Comparison of ENCODE assay signal across 17 cellular contexts in the genomic region with DNA sequence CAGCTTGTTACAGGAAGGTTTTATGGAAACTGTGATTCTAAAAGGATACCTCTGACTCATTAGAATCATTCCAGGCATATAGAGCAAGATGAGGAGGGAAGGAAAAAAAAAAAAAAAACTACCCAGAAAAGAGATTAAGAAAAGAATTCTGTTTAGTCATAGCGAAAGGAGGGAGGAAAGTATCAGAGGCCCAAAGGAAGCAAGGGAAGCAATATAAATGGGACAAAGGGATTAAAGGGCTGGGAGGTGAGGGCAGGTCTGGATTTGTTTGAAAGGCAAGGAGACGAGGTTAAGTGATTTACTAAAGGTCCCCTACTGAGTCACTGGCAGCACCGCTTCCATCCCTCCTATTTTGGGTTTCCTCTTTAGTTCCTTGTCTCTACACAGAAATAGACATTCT.
DNase-seq lines count a peak whose midpoint lies in the region; ATAC-seq and FAIRE-seq lines count a peak whose summit lies in the region.
"Had no signal": no experiment of that assay in that cellular context is flagged by ENCODE, and none has a peak within 500 bp of the region (broad histone marks: within the 10 kb centered on the region; RNA-seq: fewer than 3 reads in every experiment).

No MANE protein-coding gene starts in this region.

- H3K27ac ChIP-seq in neuronal stem cell (replicated peaks; ENCODE audit: low read length): no peak overlapping the region
- H3K27ac ChIP-seq: parathyroid adenoma had no signal

- H4K91ac ChIP-seq in neuronal stem cell (ENCODE audit: low read depth, low read length, poor library complexity): no peak overlapping the region

- H2BK5ac ChIP-seq in neuronal stem cell (ENCODE audit: low read length): no peak overlapping the region

- no peaks in the 10 kb centered on the region for H3K27me3 ChIP-seq in neuronal stem cell (ENCODE audit: control insufficient read depth in 3 of 3, insufficient read depth in 3 of 3, low read depth in 1 of 3, low read length in 3 of 3)

- H2BK15ac ChIP-seq in neuronal stem cell (ENCODE audit: low read length): no peak overlapping the region

- H3K79me1 ChIP-seq in neuronal stem cell (ENCODE audit: low read depth, low read length): no peaks in the 10 kb centered on the region

- no peak overlapping the region for H2BK120ac ChIP-seq in neuronal stem cell (ENCODE audit: low read depth, low read length)

- peaks cover 0 to 3% of the 10 kb centered on the region in 2 donors for H3K4me1 ChIP-seq in neuronal stem cell (ENCODE audit: control insufficient read depth in 2 of 2, insufficient read depth in 1 of 2, low read depth in 1 of 2, low read length in 2 of 2)
- H3K4me1 ChIP-seq: parathyroid adenoma had no signal

- H2AFZ ChIP-seq in neuronal stem cell (ENCODE audit: low read length): no peak overlapping the region
- H2AFZ ChIP-seq: parathyroid adenoma had no signal

- H3K4ac ChIP-seq in neuronal stem cell (ENCODE audit: low read length): no peak overlapping the region

- no peak overlapping the region for H2AK5ac ChIP-seq in neuronal stem cell (ENCODE audit: low read depth, low read length)

- intact Hi-C loops in cardiac septum (cut with DNase I): no loop called here

- no CpG with 5 or more reads among the region's 3 CpGs for WGBS in neuronal stem cell (ENCODE audit: extremely low coverage in 2 of 2, insufficient read length in 2 of 2, insufficient replicate concordance in 1 of 2), 2 donors

- H3K36me3 ChIP-seq in neuronal stem cell (replicated peaks in 1 of 2; ENCODE audit: control insufficient read depth in 2 of 2, insufficient read depth in 2 of 2, low read length in 2 of 2): no peaks in the 10 kb centered on the region

- H3K23ac ChIP-seq in neuronal stem cell (ENCODE audit: low read depth, low read length, poor library complexity): no peak overlapping the region

- no peak overlapping the region for H3K4me3 ChIP-seq in neuronal stem cell (ENCODE audit: low read length in 2 of 2)

- no peak overlapping the region for H3K9ac ChIP-seq in neuronal stem cell (ENCODE audit: low read depth, low read length, poor library complexity)
- H3K9ac ChIP-seq: parathyroid adenoma had no signal

- no peak overlapping the region for H3K18ac ChIP-seq in neuronal stem cell (ENCODE audit: low read length)

- no peak overlapping the region for H2BK12ac ChIP-seq in neuronal stem cell (ENCODE audit: low read length)

- peak; percentile 32 for FAIRE-seq in RCC 7860 (lab: Jason Lieb, UNC)

- H3K9me3 ChIP-seq in neuronal stem cell (replicated peaks in 1 of 2; ENCODE audit: control insufficient read depth in 2 of 2, insufficient read depth in 1 of 2, low read depth in 1 of 2, low read length in 2 of 2): no peaks in the 10 kb centered on the region

- no peak overlapping the region for H3K4me2 ChIP-seq in neuronal stem cell (ENCODE audit: insufficient read depth, low read length, poor library complexity, severe bottlenecking)

- ATAC-seq in esophagus mucosa (peak; percentile 98), GM21423 (IDR thresholded peaks at IDR 0.05; ENCODE audit: unreplicated experiment) (no peak)
- ATAC-seq: activated T-cell treated with anti-CD3 and anti-CD28 coated beads, Interleukin-2, amount 50 U/mL, for 4 hours had no signal

- peak; percentile 0 for DNase-seq in HS-5 (ENCODE audit: low read depth)
- no peak for DNase-seq in RCC 7860 (ENCODE audit: low spot score)
- peak; percentile 42 for DNase-seq in neuronal stem cell (ENCODE audit: low spot score)
- DNase-seq in NCI-H187 treated with DMSO at 0.1 percent for 48 hours (lab: John Stamatoyannopoulos, UW): no peak
- DNase-seq in GF-D8 (lab: John Stamatoyannopoulos, UW): no peak
- DNase-seq in cardiac septum (ENCODE audit: low spot score): no peak
- DNase-seq: activated CD4-positive, alpha-beta T cell treated with anti-CD3 and anti-CD28 coated beads, Interleukin-2, amount 50 U/mL, for 1 hour; activated T-cell treated with anti-CD3 and anti-CD28 coated beads, Interleukin-2, amount 50 U/mL, for 4 hours; amygdala; Karpas-422; NCI-H2029; SHP77 treated with DMSO at 0.1 percent for 48 hours; stimulated activated CD4-positive, alpha-beta T cell treated with anti-CD3 and anti-CD28 coated beads, Interleukin-12 subunit alpha, Interleukin-12 subunit beta, amount 100 ng/mL, for 4 hours; T1000 had no signal

- no peak overlapping the region for H4K8ac ChIP-seq in neuronal stem cell (ENCODE audit: low read depth, low read length)

- no peak overlapping the region for H3K14ac ChIP-seq in neuronal stem cell (ENCODE audit: low read length)

Comparison
In these comparisons a context has a peak if more than half of its experiments do, and no peak if none do; other contexts are left out.
1. DNase-seq: peak in HS-5 (single experiment) and neuronal stem cell (single experiment); none in RCC 7860 (single experiment), NCI-H187 treated with DMSO at 0.1 percent for 48 hours (single experiment), GF-D8 (single experiment) and cardiac septum (single experiment).